Comparison of ENCODE assay signal across 8 cellular contexts in genomic region chr10:83871486-83872081, GRCh38.
DNase-seq lines count a peak whose midpoint lies in the region; ATAC-seq, FAIRE-seq and TF ChIP-seq lines count a peak whose summit lies in the region.

No MANE protein-coding gene starts in this region.

- peak; percentile 99 for ATAC-seq in HG02759 (IDR thresholded peaks at IDR 0.05; ENCODE audit: unreplicated experiment)

- peaks cover 0 to 10% (median 0%) of the 10 kb centered on the region in 7 donors for H3K27me3 ChIP-seq in spleen (replicated peaks in 1 of 7)

- WGBS in spleen, 5 donors = 18 to 24% (median 19%) methylated on average over 12 to 14 of the region's 14 CpGs

- FAIRE-seq in GM12891 (lab: Jason Lieb, UNC) = peak; percentile 92

- H3K36me3 ChIP-seq in spleen = no peaks in the 10 kb centered on the region

- no peak overlapping the region for H3K4me3 ChIP-seq in spleen

- no peaks in the 10 kb centered on the region for H3K9me3 ChIP-seq in spleen

- no peak for TF ChIP-seq POLR2A in GM12891 (IDR thresholded peaks at IDR 0.05; ENCODE audit: low read depth, low read length)
- no peak for TF ChIP-seq POLR2A in spleen (IDR thresholded peaks at IDR 0.05)

- H3K27ac ChIP-seq in 22Rv1 (no peak overlapping the region), spleen (no peak overlapping the region)

- peak; percentile 28 for DNase-seq in GM12891 (ENCODE audit: insufficient read length, low spot score)
- peak; percentile 46 for DNase-seq in NCI-H1092 (lab: John Stamatoyannopoulos, UW)
- peak in 4 of 5 experiments; percentile 13 to 62 (median 20) for DNase-seq in T-helper 2 cell
- peak; percentile 87 for DNase-seq in astrocyte of the hippocampus (ENCODE audit: low read depth, low spot score)
- DNase-seq in iPS DF 19.7 (ENCODE audit: low read depth, low spot score) = peak; percentile 20
- DNase-seq in spleen = peak; percentile 86

- H3K4me1 ChIP-seq in spleen = peaks cover 0 to 5% (median 1%) of the 10 kb centered on the region in 6 donors

- intact Hi-C loops in spleen (cut with DNase I; ENCODE audit: low total_unique reads) = no loop called here

- peak; percentile 95 for TF ChIP-seq CTCF in 22Rv1 (IDR thresholded peaks at IDR 0.05)
- peak; percentile 37 to 91 (median 77) for TF ChIP-seq CTCF in spleen (IDR thresholded peaks at IDR 0.05 in 8 of 11, conservative IDR thresholded peaks at IDR 0.05 in 3 of 11)

TF ChIP-seq in GM12891, 5 proteins besides CTCF, POLR2A, EP300 and RAD21:
- TF ChIP-seq POU2F2 (IDR thresholded peaks at IDR 0.05; ENCODE audit: low read depth, low read length) (no peak), TAF1 (IDR thresholded peaks at IDR 0.05; ENCODE audit: low read depth, low read length) (no peak), PAX5 (IDR thresholded peaks at IDR 0.05; ENCODE audit: insufficient read depth, low read length, severe bottlenecking) (no peak), SPI1 (IDR thresholded peaks at IDR 0.05; ENCODE audit: low read depth, low read length) (no peak), POLR2AphosphoS5 (IDR thresholded peaks at IDR 0.05; ENCODE audit: low read depth, low read length) (no peak)
TF ChIP-seq in GM12891: peak in this region for 0.

Comparison
In these comparisons a context has a peak if more than half of its experiments do, and no peak if none do; other contexts are left out.
1. DNase-seq: peak in every context shown above with its lines; median percentile 87 in astrocyte of the hippocampus; 86 in spleen; 46 in NCI-H1092; 28 in GM12891; 20 in iPS DF 19.7; 20 in T-helper 2 cell.